Comparison of ENCODE assay signal across 8 cellular contexts in the genomic region with DNA sequence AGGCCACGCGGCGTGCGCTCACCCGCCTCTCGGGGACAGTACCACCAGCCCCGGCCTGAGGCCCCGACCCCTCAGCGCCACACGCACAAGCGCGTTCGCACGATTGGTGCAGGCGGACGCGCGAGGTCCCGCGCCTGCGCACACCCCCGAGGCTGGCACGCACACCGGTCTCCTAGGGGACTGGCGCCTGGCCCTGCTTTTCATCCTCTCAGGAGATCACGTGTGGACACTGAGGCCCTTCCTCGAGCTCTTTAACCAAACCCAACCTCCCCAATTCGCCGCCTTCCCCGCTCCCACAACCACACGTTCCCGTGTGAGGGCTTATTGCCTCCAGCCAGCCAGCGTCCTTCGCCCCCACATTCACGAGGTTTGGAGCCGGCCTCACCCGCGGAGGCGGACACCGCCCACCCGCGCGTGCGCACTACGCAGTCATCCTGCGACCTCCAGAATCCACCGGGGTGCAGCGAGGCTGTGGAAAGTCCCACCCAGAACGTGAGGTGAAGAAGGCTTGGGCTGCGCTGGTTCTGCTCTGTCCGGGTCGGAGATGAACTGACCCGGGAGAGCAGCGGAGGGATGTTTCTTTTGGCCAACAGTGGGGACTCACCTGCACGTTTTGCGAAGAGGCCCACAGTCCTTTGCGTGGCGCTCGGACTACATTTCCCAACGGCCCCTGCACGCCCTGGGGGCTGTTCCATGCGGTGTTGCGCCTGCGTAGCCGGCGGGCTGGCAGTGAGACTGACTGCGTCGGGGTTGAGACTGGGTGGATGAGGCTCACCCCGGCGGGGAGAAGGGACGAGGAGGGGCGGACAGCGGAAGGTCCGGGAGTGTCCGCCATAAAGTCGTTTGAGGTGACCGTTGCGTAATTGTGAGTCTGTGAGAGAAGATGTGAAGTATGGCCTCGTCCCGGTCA. TPM values are rescaled to one million over a fixed set of nuclear protein-coding genes. Genes with fewer than 3 reads are reported as not detected.
DNase-seq lines count a peak whose midpoint lies in the region; ATAC-seq and TF ChIP-seq lines count a peak whose summit lies in the region.

No MANE protein-coding gene starts in this region.

- peak; percentile 88 for ATAC-seq in RWPE2 (ENCODE audit: low read depth)
- peak; percentile 96 to 99 (median 98) for ATAC-seq in heart right ventricle
- peak; percentile 89 for ATAC-seq in upper lobe of right lung

- intact Hi-C loops in heart right ventricle (cut with DNase I) = loop anchor here in 5 of 10 donors (1.0 to 5.0 kb wide), 5 partner anchors 29 to 85 kb away; a partner anchor contains a TSS
- intact Hi-C loops in posterior vena cava (cut with DNase I) = no loop called here
- intact Hi-C loops in upper lobe of right lung (cut with DNase I) = no loop called here

- H3K4me3 Mint-ChIP-seq in mesothelial cell of epicardium = no peak overlapping the region

- no peak overlapping the region for H3K27ac Mint-ChIP-seq in mesothelial cell of epicardium

- H3K9me3 Mint-ChIP-seq in mesothelial cell of epicardium = peaks cover 73% of the 10 kb centered on the region

- H3K4me1 ChIP-seq in RWPE2 (ENCODE audit: insufficient read depth, poor library complexity, severe bottlenecking) (no peaks in the 10 kb centered on the region), heart right ventricle (peaks cover 0 to 25% (median 16%) of the 10 kb centered on the region in 9 donors), upper lobe of right lung (peaks cover 4% of the 10 kb centered on the region)

- peak overlapping the region; percentile 36 for H3K4me3 ChIP-seq in RWPE2 (ENCODE audit: severe bottlenecking)
- H3K4me3 ChIP-seq in heart right ventricle = peak overlapping the region; percentile 55 to 99 (median 76)
- H3K4me3 ChIP-seq in upper lobe of right lung = peak overlapping the region; percentile 63

- H3K9me3 ChIP-seq in RWPE2 (ENCODE audit: severe bottlenecking) (no peaks in the 10 kb centered on the region), heart right ventricle (peaks cover 0 to 77% (median 0%) of the 10 kb centered on the region in 11 donors), upper lobe of right lung (peaks cover 7% of the 10 kb centered on the region)

- peak; percentile 39 for DNase-seq in GM13977 (ENCODE audit: low spot score)
- peak; percentile 80 for DNase-seq in RWPE2 (ENCODE audit: low spot score)
- DNase-seq in amniotic stem cell (lab: John Stamatoyannopoulos, UW) = peak; percentile 86
- peak; percentile 93 to 94 for DNase-seq in heart right ventricle
- peak; percentile 98 for DNase-seq in posterior vena cava (ENCODE audit: low spot score)
- DNase-seq in upper lobe of right lung = peak; percentile 85
- no peak for DNase-seq in mesothelial cell of epicardium (ENCODE audit: low spot score in 2 of 2, unreplicated experiment in 2 of 2)
- DNase-seq in GM10248 (ENCODE audit: extremely low spot score) = no peak

- peak overlapping the region; percentile 38 for H3K27ac ChIP-seq in RWPE2 (ENCODE audit: poor library complexity, severe bottlenecking)
- H3K27ac ChIP-seq in heart right ventricle = peak overlapping the region; percentile 36 to 90 (median 77)
- peak overlapping the region; percentile 68 for H3K27ac ChIP-seq in upper lobe of right lung

- POLR2A ChIA-PET in GM10248 (lab: Yijun Ruan, JAX) = no interaction called here

- peaks cover 10% of the 10 kb centered on the region for H3K36me3 Mint-ChIP-seq in mesothelial cell of epicardium

- no peaks in the 10 kb centered on the region for H3K27me3 Mint-ChIP-seq in mesothelial cell of epicardium (ENCODE audit: low read depth)

- H3K4me1 Mint-ChIP-seq in mesothelial cell of epicardium = no peaks in the 10 kb centered on the region

- H3K27me3 ChIP-seq in RWPE2 (ENCODE audit: insufficient read depth, poor library complexity, severe bottlenecking) (no peaks in the 10 kb centered on the region), heart right ventricle (no peaks in the 10 kb centered on the region), upper lobe of right lung (no peaks in the 10 kb centered on the region)

- CTCF ChIA-PET in GM10248 (lab: Yijun Ruan, JAX) = no interaction called here

- TF ChIP-seq CTCF in GM13977 (IDR thresholded peaks at IDR 0.05; ENCODE audit: extremely low read depth, insufficient read depth, missing control alignments) (no peak), RWPE2 (IDR thresholded peaks at IDR 0.05; ENCODE audit: poor library complexity, severe bottlenecking) (no peak), heart right ventricle (IDR thresholded peaks at IDR 0.05) (peak in 1 of 9 donors; percentile 10), upper lobe of right lung (IDR thresholded peaks at IDR 0.05) (no peak), mesothelial cell of epicardium (IDR thresholded peaks at IDR 0.05; ENCODE audit: unreplicated experiment) (no peak), GM10248 (IDR thresholded peaks at IDR 0.05; ENCODE audit: control extremely low read depth, extremely low read depth, low read depth, missing control alignments) (no peak)

- H3K36me3 ChIP-seq in RWPE2 (ENCODE audit: low read depth) (no peaks in the 10 kb centered on the region), heart right ventricle (peaks cover 0 to 8% (median 0%) of the 10 kb centered on the region in 9 donors), upper lobe of right lung (no peaks in the 10 kb centered on the region)

- WGBS in heart right ventricle, 2 donors = 0 to 1% methylated on average over 80 of the region's 80 CpGs

- in situ Hi-C loops in GM13977 (cut with MboI; ENCODE audit: low pct_unique_long_range_greater_than_20kb, low sequenced_read_pairs, unreplicated experiment) = no loop called here

RNA-seq across cellular contexts. Expression of a gene that starts 0.5 kb away (rescaled TPM):
- total RNA-seq in heart right ventricle = 1 to 10 TPM; 3.0 to 6.8 (median 4.7) TPM
- polyA plus RNA-seq in heart right ventricle = 1 to 10 TPM; 1.5 to 6.9 TPM
- total RNA-seq in posterior vena cava = 1 to 10 TPM; 3.8 to 4.0 TPM
- total RNA-seq in upper lobe of right lung = 2.8 TPM
- not detected in 3 replicates for total RNA-seq in mesothelial cell of epicardium

RNA-seq across cellular contexts. Expression of a gene that starts 30.0 kb away (rescaled TPM):
- total RNA-seq in heart right ventricle (1 to 10 TPM; 3.9 to 7.7 (median 5.5) TPM), posterior vena cava (1 to 10 TPM; 7.7 to 9.4 TPM), upper lobe of right lung (5.9 TPM), mesothelial cell of epicardium (not detected in 3 replicates)
- polyA plus RNA-seq in heart right ventricle = 1 to 10 TPM; 1.9 to 6.3 TPM

Comparison
In these comparisons a context has a peak if more than half of its experiments do, and no peak if none do; other contexts are left out.
1. DNase-seq: peak in GM13977 (single experiment), RWPE2 (single experiment), amniotic stem cell (single experiment), heart right ventricle (2 of 2), posterior vena cava (single experiment) and upper lobe of right lung (single experiment); none in mesothelial cell of epicardium (0 of 2) and GM10248 (single experiment).
2. Peak in every context shown above with its lines, with median percentiles within 50 percentile points of each other: ATAC-seq, H3K27ac ChIP-seq and H3K4me3 ChIP-seq.